In genomic region chr4:39976945-39977488, GRCh38 we compare ENCODE assay signal across 8 cellular contexts. TPM values are rescaled to one million over a fixed set of nuclear protein-coding genes. Genes with fewer than 3 reads are reported as not detected.
A peak's percentile ranks its signal among the peaks of the same experiment; 100 is the strongest.
DNase-seq lines count a peak whose midpoint lies in the region; ATAC-seq and TF ChIP-seq lines count a peak whose summit lies in the region.

No MANE protein-coding gene starts in this region.

- DNase-seq in CD8-positive, alpha-beta memory T cell = peak; percentile 20 to 69 (median 38)
- DNase-seq in HT-29 (ENCODE audit: low spot score) (peak; percentile 25), OCI-M2 (lab: John Stamatoyannopoulos, UW; ENCODE audit: unreplicated experiment) (no peak)
- peak; percentile 45 for DNase-seq in central memory CD4-positive, alpha-beta T cell
- peak; percentile 42 for DNase-seq in stimulated activated CD4-positive, alpha-beta T cell treated with anti-CD3 and anti-CD28 coated beads, Interleukin-1b, Interleukin-23, amount 100 ng/mL, for 48 hours

- H3K9me3 Mint-ChIP-seq in CD8-positive, alpha-beta memory T cell = no peaks in the 10 kb centered on the region

- no peak for TF ChIP-seq CTCF in WI38 (IDR thresholded peaks at IDR 0.05; ENCODE audit: low read depth, low read length)

- POLR2A ChIA-PET in CD8-positive, alpha-beta memory T cell (lab: Charles Lee) = interaction anchor here (0.6 kb wide), 1 partner anchor 81 kb away, joined by 4 read pairs; no protein-coding TSS in a partner anchor

- H3K4me1 ChIP-seq in CD8-positive, alpha-beta memory T cell (ENCODE audit: insufficient read depth, low read length) = peaks cover 29% of the 10 kb centered on the region

- ATAC-seq in GM21381 (IDR thresholded peaks at IDR 0.05; ENCODE audit: unreplicated experiment) = peak; percentile 21

- CTCF ChIA-PET in CD8-positive, alpha-beta memory T cell (lab: Charles Lee) = interaction anchor here (1.0 to 6.4 kb wide), 2 partner anchors 280 to 507 kb away, joined by 4 to 43 read pairs; partner anchors contain the start of gene UBE2K

- H3K4me3 ChIP-seq in CD8-positive, alpha-beta memory T cell (ENCODE audit: low read length) = peak overlapping the region; percentile 78
- H3K4me3 ChIP-seq in WI38 (ENCODE audit: low read depth, low read length) = peak overlapping the region; percentile 91

- H3K27me3 ChIP-seq in CD8-positive, alpha-beta memory T cell (ENCODE audit: insufficient read depth, low read length, poor library complexity, severe bottlenecking) = no peaks in the 10 kb centered on the region
- H3K27me3 ChIP-seq in layer of hippocampus (ENCODE audit: control insufficient read depth, insufficient read depth, low read length) = no peaks in the 10 kb centered on the region

- peak overlapping the region in 7 of 8 donors; percentile 66 to 93 (median 89) for H3K27ac Mint-ChIP-seq in CD8-positive, alpha-beta memory T cell

- peaks cover 29 to 41% (median 36%) of the 10 kb centered on the region in 3 donors for H3K4me1 Mint-ChIP-seq in CD8-positive, alpha-beta memory T cell

- H3K9me3 ChIP-seq in CD8-positive, alpha-beta memory T cell (ENCODE audit: low read length) = no peaks in the 10 kb centered on the region

- peak overlapping the region; percentile 70 to 92 (median 83) for H3K4me3 Mint-ChIP-seq in CD8-positive, alpha-beta memory T cell

- peaks cover 12% of the 10 kb centered on the region for H3K36me3 ChIP-seq in CD8-positive, alpha-beta memory T cell (ENCODE audit: insufficient read depth, low read length)

- no peaks in the 10 kb centered on the region for H3K27me3 Mint-ChIP-seq in CD8-positive, alpha-beta memory T cell

- H3K27ac ChIP-seq in CD8-positive, alpha-beta memory T cell (ENCODE audit: low read depth, low read length) = peak overlapping the region; percentile 83
- peak overlapping the region; percentile 92 for H3K27ac ChIP-seq in layer of hippocampus (ENCODE audit: low read depth, low read length)

- H3K36me3 Mint-ChIP-seq in CD8-positive, alpha-beta memory T cell = peaks cover 0 to 30% (median 9%) of the 10 kb centered on the region in 3 donors

RNA-seq across cellular contexts. Expression of gene PDS5A, which starts 0.7 kb away (rescaled TPM):
- 100 to 1,000 TPM; 111 TPM for total RNA-seq in CD8-positive, alpha-beta memory T cell
- 49.2 TPM for polyA plus RNA-seq in CD8-positive, alpha-beta memory T cell
- 38.0 and 40.5 TPM in 2 replicates for total RNA-seq in HT-29 (2014; rRNA removed; shearing (Covaris generic))
